In the genomic region with DNA sequence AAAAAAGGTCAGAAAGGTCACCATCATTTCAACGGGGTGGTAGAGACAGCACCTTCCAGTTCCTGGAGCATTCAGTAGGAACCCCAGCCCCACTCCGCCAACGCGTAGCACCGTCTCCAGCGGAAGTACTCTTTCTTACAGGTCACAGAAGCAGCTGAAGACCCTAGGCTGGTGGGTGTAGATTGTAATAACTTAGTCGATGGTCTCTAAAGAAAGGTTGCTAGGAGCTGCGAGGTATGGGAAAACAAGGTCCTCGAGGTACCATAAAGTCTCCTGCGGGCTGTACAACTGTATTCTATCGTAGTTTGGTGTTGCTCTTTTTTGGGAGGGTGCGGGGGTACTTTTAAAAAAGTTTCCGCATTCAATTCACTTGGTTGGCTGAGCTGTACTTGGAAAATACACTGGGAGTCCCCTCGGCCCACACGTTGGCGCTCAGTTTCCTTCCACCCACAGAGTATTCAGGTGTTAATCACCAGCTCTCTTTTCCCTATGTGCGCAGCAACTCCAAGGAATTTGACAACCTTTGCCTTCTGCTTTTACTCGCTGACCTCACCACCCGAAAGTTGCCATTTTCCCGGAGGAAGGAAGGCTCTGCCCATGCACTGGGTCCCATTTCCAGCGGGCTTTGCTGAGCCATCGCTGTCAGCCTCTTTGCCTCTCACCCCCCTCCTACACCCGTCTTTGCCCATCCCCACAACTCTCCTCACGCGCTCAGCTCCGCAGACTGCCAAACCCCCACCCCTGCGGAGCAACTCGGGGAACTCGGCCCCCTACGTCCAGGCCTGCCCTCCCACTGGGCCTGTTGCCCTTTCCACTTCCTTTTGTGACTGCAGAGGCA, we compare ENCODE assay signal across 16 cellular contexts. TPM values are rescaled to one million over a fixed set of nuclear protein-coding genes. Genes with fewer than 3 reads are reported as not detected.
"Had no signal": no experiment of that assay in that cellular context is flagged by ENCODE, and none has a peak within 500 bp of the region (broad histone marks: within the 10 kb centered on the region; RNA-seq: fewer than 3 reads in every experiment).

No MANE protein-coding gene starts in this region.

- H3K27ac ChIP-seq: tibial artery, vagina had no signal

- H3K9me3 Mint-ChIP-seq: activated naive CD4-positive, alpha-beta T cell treated with anti-CD3 and anti-CD28 coated beads, Interleukin-2, amount 50 U/mL, for 24 hours; stimulated activated memory B cell treated with anti-CD40 and anti-IgM and Interleukin-4, amounts not matched to agents 10 μg/mL and 1 μg/mL and 100 μg/mL, for 72 hours; T-cell had no signal

- ATAC-seq: left colon; stimulated activated memory B cell treated with anti-CD40 and anti-IgM and Interleukin-4, amounts not matched to agents 10 μg/mL and 1 μg/mL and 100 μg/mL, for 72 hours; T-cell had no signal

- DNase-seq: activated CD4-positive, alpha-beta T cell treated with anti-CD3 and anti-CD28 coated beads for 1 hour; activated CD4-positive, alpha-beta T cell treated with anti-CD3 and anti-CD28 coated beads, Interleukin-2, amount 50 U/mL, for 48 hours; caudate nucleus; left colon; naive B cell; stimulated activated CD4-positive, alpha-beta T cell treated with anti-CD3 and anti-CD28 coated beads, Interleukin-2, amount 100 ng/mL, for 48 hours; T-cell; T-helper 9 cell; tibial artery had no signal

- H3K4me3 Mint-ChIP-seq: activated naive CD4-positive, alpha-beta T cell treated with anti-CD3 and anti-CD28 coated beads, Interleukin-2, amount 50 U/mL, for 24 hours; stimulated activated memory B cell treated with anti-CD40 and anti-IgM and Interleukin-4, amounts not matched to agents 10 μg/mL and 1 μg/mL and 100 μg/mL, for 72 hours; T-cell had no signal

- H3K4me1 Mint-ChIP-seq: activated naive CD4-positive, alpha-beta T cell treated with anti-CD3 and anti-CD28 coated beads, Interleukin-2, amount 50 U/mL, for 24 hours; stimulated activated memory B cell treated with anti-CD40 and anti-IgM and Interleukin-4, amounts not matched to agents 10 μg/mL and 1 μg/mL and 100 μg/mL, for 72 hours; T-cell had no signal

- H3K9me3 ChIP-seq: vagina had no signal

- H3K36me3 ChIP-seq: tibial artery, vagina had no signal

- H3K4me1 ChIP-seq: vagina had no signal

- H3K27ac Mint-ChIP-seq: activated naive CD4-positive, alpha-beta T cell treated with anti-CD3 and anti-CD28 coated beads, Interleukin-2, amount 50 U/mL, for 24 hours; stimulated activated memory B cell treated with anti-CD40 and anti-IgM and Interleukin-4, amounts not matched to agents 10 μg/mL and 1 μg/mL and 100 μg/mL, for 72 hours; T-cell had no signal

- H3K36me3 Mint-ChIP-seq: activated naive CD4-positive, alpha-beta T cell treated with anti-CD3 and anti-CD28 coated beads, Interleukin-2, amount 50 U/mL, for 24 hours; naive B cell; stimulated activated memory B cell treated with anti-CD40 and anti-IgM and Interleukin-4, amounts not matched to agents 10 μg/mL and 1 μg/mL and 100 μg/mL, for 72 hours; T-cell had no signal

- H3K4me3 ChIP-seq: tibial artery, vagina had no signal

RNA-seq across cellular contexts. Expression of gene SOX3, which starts 4.8 kb away (rescaled TPM):
- total RNA-seq: left colon, lung microvascular endothelial cell, skeletal muscle tissue, subcutaneous adipose tissue, T-cell, vagina had no signal
- polyA plus RNA-seq: esophagus had no signal
